In the genomic region with DNA sequence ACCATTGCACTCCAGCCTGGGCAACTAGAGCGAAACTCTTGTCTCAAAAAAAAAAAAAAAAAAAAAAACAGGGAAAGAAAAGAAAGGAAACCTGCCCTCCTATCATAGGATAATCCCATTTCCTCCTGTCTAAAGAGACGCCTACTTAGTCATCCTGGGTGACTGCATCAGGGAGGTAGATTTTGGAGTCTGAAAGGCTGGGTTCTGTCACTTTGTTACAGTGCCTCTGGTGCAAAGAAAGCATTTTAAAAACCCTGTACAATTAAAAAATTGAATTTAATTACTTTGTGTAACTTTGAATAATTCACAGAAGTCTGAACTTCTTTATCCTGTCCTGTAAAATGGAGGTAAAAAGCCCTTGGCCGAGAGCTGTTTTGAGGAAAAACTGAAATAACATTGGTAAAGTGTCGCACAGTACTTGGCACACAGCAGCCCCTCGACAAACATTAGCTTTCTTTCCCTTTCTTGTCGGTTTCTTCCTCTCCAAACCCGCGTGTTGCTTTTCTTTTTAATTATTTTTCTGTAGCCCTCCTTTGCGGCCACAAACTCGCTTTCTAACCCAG, we compare ENCODE assay signal across 7 cellular contexts. TPM values are rescaled to one million over a fixed set of nuclear protein-coding genes. Genes with fewer than 3 reads are reported as not detected.
DNase-seq lines count a peak whose midpoint lies in the region; ATAC-seq, FAIRE-seq and TF ChIP-seq lines count a peak whose summit lies in the region.

No MANE protein-coding gene starts in this region.

- in situ Hi-C loops in Panc1 (cut with HindIII; ENCODE audit: low pct_unique_long_range_greater_than_20kb, low sequenced_read_pairs), result no loop called here

- peak overlapping the region; percentile 99 for H3K27ac ChIP-seq in Panc1 (ENCODE audit: low read length)
- H3K27ac ChIP-seq in endothelial cell of umbilical vein (ENCODE audit: insufficient read depth, low read depth, low read length), result peak overlapping the region; percentile 82

- H3K36me3 ChIP-seq in Panc1 (ENCODE audit: control insufficient read depth, insufficient read depth, low read length) (peaks cover 3% of the 10 kb centered on the region; the same call in 1 of the 2 replicates), endothelial cell of umbilical vein (ENCODE audit: control insufficient read depth in 2 of 2, extremely low read depth in 1 of 2, insufficient read depth in 2 of 2, low read length in 2 of 2) (no peaks in the 10 kb centered on the region), neuron (ENCODE audit: insufficient read depth, low read length) (peaks cover 6% of the 10 kb centered on the region)

- peak overlapping the region; percentile 85 for H3K4me2 ChIP-seq in endothelial cell of umbilical vein (ENCODE audit: insufficient read depth, low read length)

- BruUV-seq in Panc1 (replicated peaks; lab: Mats Ljungman, UMichigan) (no TSS peak), endothelial cell of umbilical vein (replicated peaks; lab: Mats Ljungman, UMichigan) (TSS peak; percentile 93)

- H3K4me3 ChIP-seq in Panc1 (ENCODE audit: low read depth in 2 of 2, low read length in 2 of 2) (peak overlapping the region; percentile 83 to 89), endothelial cell of umbilical vein (replicated peaks in 1 of 3; ENCODE audit: insufficient read depth in 1 of 3, low read depth in 1 of 3, low read length in 3 of 3) (peak overlapping the region; percentile 33 to 71 (median 64)), neuron (ENCODE audit: low read length) (peak overlapping the region; percentile 79)

- intact Hi-C loops in Panc1 (cut with micrococcal nuclease; ENCODE audit: unreplicated experiment), result no loop called here
- intact Hi-C loops in endothelial cell of umbilical vein (cut with micrococcal nuclease), result loop anchor here (1.0 kb wide), 1 partner anchor 24 kb away; no protein-coding TSS in a partner anchor

- H3K9me1 ChIP-seq in endothelial cell of umbilical vein (replicated peaks; ENCODE audit: control insufficient read depth, extremely low read depth, insufficient read depth, low read length), result no peaks in the 10 kb centered on the region

- H3K9ac ChIP-seq in endothelial cell of umbilical vein (replicated peaks; ENCODE audit: extremely low read depth, insufficient read depth, low read length), result peak overlapping the region; percentile 65

- CTCF ChIA-PET in Panc1 (lab: Charles Lee) (interaction anchor here (0.5 to 1.2 kb wide), 4 partner anchors 51 to 149 kb away, joined by 3 to 7 read pairs (median 4); no protein-coding TSS in a partner anchor), endothelial cell of umbilical vein (lab: Charles Lee) (interaction anchor here (0.5 to 1.7 kb wide), 12 partner anchors 22 to 76 kb away, joined by 3 to 11 read pairs (median 4); no protein-coding TSS in a partner anchor)

- dilution Hi-C loops in endothelial cell of umbilical vein (cut with MboI; ENCODE audit: extremely low pct_ligation_motif_present, low sequenced_read_pairs), result no loop called here

- no peaks in the 10 kb centered on the region for H4K20me1 ChIP-seq in endothelial cell of umbilical vein (replicated peaks; ENCODE audit: control insufficient read depth, extremely low read depth, insufficient read depth, low read length)

- TF ChIP-seq CTCF in Panc1 (IDR thresholded peaks at IDR 0.05) (no peak), endothelial cell of umbilical vein (IDR thresholded peaks at IDR 0.05; ENCODE audit: extremely low read depth in 1 of 2, insufficient read depth in 1 of 2, low read depth in 1 of 2, low read length in 2 of 2) (no peak)

- peak; percentile 69 for DNase-seq in H4 (ENCODE audit: low spot score)
- DNase-seq in Panc1 (ENCODE audit: low read depth, low spot score), result peak; percentile 25
- DNase-seq in endothelial cell of umbilical vein (ENCODE audit: low read depth, low spot score), result peak; percentile 19
- no peak for DNase-seq in UCSD-AML1 (lab: John Stamatoyannopoulos, UW; ENCODE audit: unreplicated experiment)

- H3K9me3 ChIP-seq in Panc1 (ENCODE audit: control insufficient read depth, insufficient read depth, low read depth, low read length) (no peaks in the 10 kb centered on the region), endothelial cell of umbilical vein (replicated peaks; ENCODE audit: control insufficient read depth, insufficient read depth, low read length) (no peaks in the 10 kb centered on the region), neuron (ENCODE audit: low read length) (no peaks in the 10 kb centered on the region)

- POLR2A ChIA-PET in Panc1 (lab: Charles Lee), result interaction anchor here (0.5 to 0.7 kb wide), 3 partner anchors 10 to 64 kb away, joined by 4 to 9 read pairs (median 7); no protein-coding TSS in a partner anchor
- POLR2A ChIA-PET in endothelial cell of umbilical vein (lab: Charles Lee), result interaction anchor here (0.6 to 1.0 kb wide), 5 partner anchors 31 to 50 kb away, joined by 3 to 6 read pairs (median 3); a partner anchor contains a TSS

- FAIRE-seq in endothelial cell of umbilical vein (lab: Jason Lieb, UNC), result no peak

- no peak for TF ChIP-seq POLR2A in endothelial cell of umbilical vein (IDR thresholded peaks at IDR 0.05; ENCODE audit: low read depth, low read length)

- H3K4me1 ChIP-seq in Panc1 (ENCODE audit: control insufficient read depth, insufficient read depth, low read length), result peaks cover 10% of the 10 kb centered on the region; the same call in 1 of the 2 replicates
- peaks cover 17% of the 10 kb centered on the region for H3K4me1 ChIP-seq in endothelial cell of umbilical vein (ENCODE audit: control insufficient read depth, extremely low read depth, insufficient read depth, low read length)
- peaks cover 4% of the 10 kb centered on the region for H3K4me1 ChIP-seq in neuron (ENCODE audit: insufficient read depth, low read length)

- H2AFZ ChIP-seq in endothelial cell of umbilical vein (ENCODE audit: low read depth, low read length) (peak overlapping the region; percentile 94), neuron (ENCODE audit: low read depth, low read length) (peak overlapping the region; percentile 87)

- ATAC-seq in Panc1 (no peak), GM18858 (IDR thresholded peaks at IDR 0.05; ENCODE audit: unreplicated experiment) (no peak), HG03571 (IDR thresholded peaks at IDR 0.05; ENCODE audit: unreplicated experiment) (no peak)

- no peaks in the 10 kb centered on the region for H3K27me3 ChIP-seq in Panc1 (ENCODE audit: control insufficient read depth, insufficient read depth, low read length)
- H3K27me3 ChIP-seq in endothelial cell of umbilical vein (ENCODE audit: control insufficient read depth in 2 of 2, insufficient read depth in 2 of 2, low read length in 2 of 2), result no peaks in the 10 kb centered on the region
- H3K27me3 ChIP-seq in neuron (ENCODE audit: insufficient read depth, low read length), result no peaks in the 10 kb centered on the region

- peaks cover 19% of the 10 kb centered on the region for H3K79me2 ChIP-seq in endothelial cell of umbilical vein (ENCODE audit: control insufficient read depth, insufficient read depth, low read length)

RNA-seq across cellular contexts. Expression of a gene that starts 0.7 kb away (rescaled TPM):
- 115 and 126 TPM in 2 replicates for total RNA-seq in H4 (2014; rRNA removed; shearing (Covaris generic))
- 256 TPM for total RNA-seq in Panc1 (2021; ENCODE audit: unreplicated experiment)
- polyA plus RNA-seq in Panc1 (2012; ENCODE audit: insufficient read length), result 290 TPM
- total RNA-seq in endothelial cell of umbilical vein, result 111 and 138 TPM in 2 replicates
- 109 and 141 TPM in 2 replicates for polyA plus RNA-seq in endothelial cell of umbilical vein
- 109 and 112 TPM in 2 replicates for polyA plus RNA-seq in endothelial cell of umbilical vein (2011; cell fraction: cytosol; rRNA removed)
- polyA plus RNA-seq in endothelial cell of umbilical vein (2011; cell fraction: nucleus; rRNA removed), result 280 and 349 TPM in 2 replicates
- 105 and 141 TPM in 2 replicates for polyA plus RNA-seq in endothelial cell of umbilical vein (2012)
- polyA minus RNA-seq in endothelial cell of umbilical vein, result 188 and 226 TPM in 2 replicates
- 41.7 TPM for polyA minus RNA-seq in endothelial cell of umbilical vein (2011; cell fraction: cytosol; rRNA and poly(A)+ RNA removed)
- 79.8 and 110 TPM in 2 replicates for polyA minus RNA-seq in endothelial cell of umbilical vein (2011; cell fraction: nucleus; rRNA and poly(A)+ RNA removed)

RNA-seq across cellular contexts. Expression of a gene that starts 40.2 kb away (rescaled TPM):
- not detected in 2 replicates for total RNA-seq in H4 (2014; rRNA removed; shearing (Covaris generic))
- 0.57 TPM for total RNA-seq in Panc1 (2021; ENCODE audit: unreplicated experiment)
- not detected for polyA plus RNA-seq in Panc1 (2012; ENCODE audit: insufficient read length)
- total RNA-seq in endothelial cell of umbilical vein, result not detected in 2 replicates
- 0.06 and 0.08 TPM in 2 replicates for polyA plus RNA-seq in endothelial cell of umbilical vein
- polyA plus RNA-seq in endothelial cell of umbilical vein (2011; cell fraction: cytosol; rRNA removed), result 0.03 and 0.12 TPM in 2 replicates
- not detected in 2 replicates for polyA plus RNA-seq in endothelial cell of umbilical vein (2011; cell fraction: nucleus; rRNA removed)
- polyA plus RNA-seq in endothelial cell of umbilical vein (2012), result not detected in 2 replicates
- 0.36 TPM in 1 of 2 replicates, not detected in the other for polyA minus RNA-seq in endothelial cell of umbilical vein
- polyA minus RNA-seq in endothelial cell of umbilical vein (2011; cell fraction: cytosol; rRNA and poly(A)+ RNA removed), result not detected
- polyA minus RNA-seq in endothelial cell of umbilical vein (2011; cell fraction: nucleus; rRNA and poly(A)+ RNA removed), result not detected in 2 replicates

RNA-seq across cellular contexts. Expression of a gene that starts 44.2 kb away (rescaled TPM):
- total RNA-seq in H4 (2014; rRNA removed; shearing (Covaris generic)), result 0.56 TPM in 1 of 2 replicates, not detected in the other
- total RNA-seq in Panc1 (2021; ENCODE audit: unreplicated experiment) (1.9 TPM), endothelial cell of umbilical vein (2.0 and 5.6 TPM in 2 replicates)
- 1.7 TPM for polyA plus RNA-seq in Panc1 (2012; ENCODE audit: insufficient read length)
- polyA plus RNA-seq in endothelial cell of umbilical vein, result 2.1 and 2.3 TPM in 2 replicates
- polyA plus RNA-seq in endothelial cell of umbilical vein (2011; cell fraction: cytosol; rRNA removed), result 0.66 and 1.5 TPM in 2 replicates
- polyA plus RNA-seq in endothelial cell of umbilical vein (2011; cell fraction: nucleus; rRNA removed), result 0.71 and 0.80 TPM in 2 replicates
- 0.39 and 0.85 TPM in 2 replicates for polyA plus RNA-seq in endothelial cell of umbilical vein (2012)
- 0.36 and 1.8 TPM in 2 replicates for polyA minus RNA-seq in endothelial cell of umbilical vein
- not detected for polyA minus RNA-seq in endothelial cell of umbilical vein (2011; cell fraction: cytosol; rRNA and poly(A)+ RNA removed)
- not detected in 2 replicates for polyA minus RNA-seq in endothelial cell of umbilical vein (2011; cell fraction: nucleus; rRNA and poly(A)+ RNA removed)

RNA-seq across cellular contexts. Expression of a gene that starts 44.8 kb away (rescaled TPM):
- total RNA-seq in H4 (2014; rRNA removed; shearing (Covaris generic)), result 102 and 133 TPM in 2 replicates
- 176 TPM for total RNA-seq in Panc1 (2021; ENCODE audit: unreplicated experiment)
- polyA plus RNA-seq in Panc1 (2012; ENCODE audit: insufficient read length), result 307 TPM
- total RNA-seq in endothelial cell of umbilical vein, result 249 and 265 TPM in 2 replicates
- polyA plus RNA-seq in endothelial cell of umbilical vein, result 311 and 318 TPM in 2 replicates
- 353 TPM in 2 replicates for polyA plus RNA-seq in endothelial cell of umbilical vein (2011; cell fraction: cytosol; rRNA removed)
- polyA plus RNA-seq in endothelial cell of umbilical vein (2011; cell fraction: nucleus; rRNA removed), result 91.3 and 92.6 TPM in 2 replicates
- polyA plus RNA-seq in endothelial cell of umbilical vein (2012), result 195 and 202 TPM in 2 replicates
- polyA minus RNA-seq in endothelial cell of umbilical vein, result 199 and 217 TPM in 2 replicates
- 14.1 TPM for polyA minus RNA-seq in endothelial cell of umbilical vein (2011; cell fraction: cytosol; rRNA and poly(A)+ RNA removed)
- 43.4 and 45.0 TPM in 2 replicates for polyA minus RNA-seq in endothelial cell of umbilical vein (2011; cell fraction: nucleus; rRNA and poly(A)+ RNA removed)
